In the genomic region with DNA sequence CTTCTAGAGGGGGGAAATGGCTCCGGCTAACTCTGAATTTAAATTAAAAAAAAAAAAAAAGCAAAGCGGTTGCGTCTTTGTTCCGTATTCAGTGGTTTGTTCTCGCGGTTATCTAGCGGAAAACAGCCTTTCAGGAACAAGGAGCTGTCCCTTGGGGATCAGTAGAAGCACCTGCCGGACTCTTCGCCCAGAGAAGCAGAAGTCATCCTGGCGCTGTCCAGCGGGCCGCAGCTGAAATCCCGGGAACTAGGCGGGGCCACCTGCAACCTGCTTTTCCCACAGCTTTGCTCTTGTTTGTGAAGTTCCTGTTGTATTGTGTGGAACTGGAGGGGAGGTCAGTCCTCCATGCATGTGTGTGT, we compare ENCODE assay signal across 13 cellular contexts. TPM values are rescaled to one million over a fixed set of nuclear protein-coding genes. Genes with fewer than 3 reads are reported as not detected.
DNase-seq lines count a peak whose midpoint lies in the region; ATAC-seq and TF ChIP-seq lines count a peak whose summit lies in the region.
"Had no signal": no experiment of that assay in that cellular context is flagged by ENCODE, and none has a peak within 500 bp of the region (broad histone marks: within the 10 kb centered on the region; RNA-seq: fewer than 3 reads in every experiment).

No MANE protein-coding gene starts in this region.

- TF ChIP-seq CTCF in choroid plexus epithelial cell (conservative IDR thresholded peaks at IDR 0.05; ENCODE audit: low read depth, low read length), result no peak
- TF ChIP-seq CTCF in liver (IDR thresholded peaks at IDR 0.05; ENCODE audit: low read depth, low read length, missing input control), result no peak

- no peak overlapping the region for H3K27ac Mint-ChIP-seq in T-helper 2 cell treated with Interferon-gamma antibody and Interleukin-4, amounts not matched to agents 5 μg/mL and 100 μg/mL, for 36 hours
- no peak overlapping the region for H3K27ac Mint-ChIP-seq in CD8-positive, alpha-beta memory T cell
- H3K27ac Mint-ChIP-seq: stimulated activated naive CD8-positive, alpha-beta T cell treated with anti-CD3 and anti-CD28 coated beads, Interleukin-15, Interleukin-2, amounts not matched to agents 100 ng/mL and 50 ng/mL, for 24 hours had no signal

- peaks cover 23% of the 10 kb centered on the region for H3K27me3 Mint-ChIP-seq in T-helper 2 cell treated with Interferon-gamma antibody and Interleukin-4, amounts not matched to agents 5 μg/mL and 100 μg/mL, for 36 hours (ENCODE audit: low read depth)
- peaks cover 20 to 33% of the 10 kb centered on the region in 2 donors for H3K27me3 Mint-ChIP-seq in CD8-positive, alpha-beta memory T cell

- no peaks in the 10 kb centered on the region for H3K9me3 Mint-ChIP-seq in T-helper 2 cell treated with Interferon-gamma antibody and Interleukin-4, amounts not matched to agents 5 μg/mL and 100 μg/mL, for 36 hours
- no peaks in the 10 kb centered on the region for H3K9me3 Mint-ChIP-seq in CD8-positive, alpha-beta memory T cell
- H3K9me3 Mint-ChIP-seq: stimulated activated naive CD8-positive, alpha-beta T cell treated with anti-CD3 and anti-CD28 coated beads, Interleukin-15, Interleukin-2, amounts not matched to agents 100 ng/mL and 50 ng/mL, for 24 hours had no signal

- no peak overlapping the region for H3K4me3 Mint-ChIP-seq in T-helper 2 cell treated with Interferon-gamma antibody and Interleukin-4, amounts not matched to agents 5 μg/mL and 100 μg/mL, for 36 hours
- H3K4me3 Mint-ChIP-seq in CD8-positive, alpha-beta memory T cell, result peak overlapping the region in 2 of 7 donors; percentile 13 to 39
- H3K4me3 Mint-ChIP-seq: stimulated activated naive CD8-positive, alpha-beta T cell treated with anti-CD3 and anti-CD28 coated beads, Interleukin-15, Interleukin-2, amounts not matched to agents 100 ng/mL and 50 ng/mL, for 24 hours had no signal

- no peak for TF ChIP-seq EP300 in Ishikawa (IDR thresholded peaks at IDR 0.05; ENCODE audit: borderline replicate concordance)

- no peak overlapping the region for H3K9ac ChIP-seq in liver (ENCODE audit: low read depth in 1 of 2, low read length in 2 of 2)

- no peaks in the 10 kb centered on the region for H3K36me3 Mint-ChIP-seq in T-helper 2 cell treated with Interferon-gamma antibody and Interleukin-4, amounts not matched to agents 5 μg/mL and 100 μg/mL, for 36 hours (ENCODE audit: low read depth)
- H3K36me3 Mint-ChIP-seq in CD8-positive, alpha-beta memory T cell, result no peaks in the 10 kb centered on the region

- H3K4me3 ChIP-seq in choroid plexus epithelial cell (ENCODE audit: low read depth, low read length), result no peak overlapping the region
- H3K4me3 ChIP-seq in liver (ENCODE audit: low read depth in 1 of 3, low read length in 3 of 3), result no peak overlapping the region
- H3K4me3 ChIP-seq in CD8-positive, alpha-beta memory T cell (ENCODE audit: low read length), result no peak overlapping the region

- peaks cover 0 to 2% (median 0%) of the 10 kb centered on the region in 4 donors for H3K9me3 ChIP-seq in liver (ENCODE audit: control insufficient read depth in 4 of 4, low read length in 3 of 4)
- no peaks in the 10 kb centered on the region for H3K9me3 ChIP-seq in CD8-positive, alpha-beta memory T cell (ENCODE audit: low read length)

- peaks cover 0 to 5% (median 2%) of the 10 kb centered on the region in 4 donors for H3K4me1 ChIP-seq in liver (ENCODE audit: control insufficient read depth in 4 of 4, insufficient read depth in 4 of 4, low read length in 3 of 4)
- H3K4me1 ChIP-seq in CD8-positive, alpha-beta memory T cell (ENCODE audit: insufficient read depth, low read length), result no peaks in the 10 kb centered on the region

- H3K27ac ChIP-seq in liver (ENCODE audit: low read depth in 1 of 2, low read length in 2 of 2), result no peak overlapping the region
- H3K27ac ChIP-seq in CD8-positive, alpha-beta memory T cell (ENCODE audit: low read depth, low read length), result no peak overlapping the region

- no peaks in the 10 kb centered on the region for H3K4me1 Mint-ChIP-seq in T-helper 2 cell treated with Interferon-gamma antibody and Interleukin-4, amounts not matched to agents 5 μg/mL and 100 μg/mL, for 36 hours (ENCODE audit: low read depth)
- peaks cover 0 to 10% (median 6%) of the 10 kb centered on the region in 3 donors for H3K4me1 Mint-ChIP-seq in CD8-positive, alpha-beta memory T cell

- no peak for TF ChIP-seq RAD21 in Ishikawa (IDR thresholded peaks at IDR 0.05; ENCODE audit: low read depth)
- no peak for TF ChIP-seq RAD21 in liver (IDR thresholded peaks at IDR 0.05)

- POLR2A ChIA-PET in CD8-positive, alpha-beta memory T cell (lab: Charles Lee), result no interaction called here

- no peak for ATAC-seq in GM21526 (IDR thresholded peaks at IDR 0.05; ENCODE audit: low FRiP score, unreplicated experiment)

- 6% methylated on average over 14 of the region's 14 CpGs for WGBS in liver

- H3K36me3 ChIP-seq in liver (ENCODE audit: control insufficient read depth in 4 of 4, insufficient read depth in 3 of 4, low read depth in 1 of 4, low read length in 3 of 4), result no peaks in the 10 kb centered on the region
- H3K36me3 ChIP-seq in CD8-positive, alpha-beta memory T cell (ENCODE audit: insufficient read depth, low read length), result no peaks in the 10 kb centered on the region

- H3K27me3 ChIP-seq in liver (ENCODE audit: control insufficient read depth in 4 of 4, insufficient read depth in 4 of 4, low read length in 3 of 4), result peaks cover 0 to 2% (median 0%) of the 10 kb centered on the region in 4 donors
- peaks cover 4% of the 10 kb centered on the region for H3K27me3 ChIP-seq in CD8-positive, alpha-beta memory T cell (ENCODE audit: insufficient read depth, low read length, poor library complexity, severe bottlenecking)

- CTCF ChIA-PET in CD8-positive, alpha-beta memory T cell (lab: Charles Lee), result no interaction called here

- DNase-seq in D341Med (ENCODE audit: low spot score) (peak; percentile 37), choroid plexus epithelial cell (ENCODE audit: low read depth) (peak; percentile 55)
- no peak for DNase-seq in T-helper 2 cell treated with Interferon-gamma antibody and Interleukin-4, amounts not matched to agents 5 μg/mL and 100 μg/mL, for 36 hours (ENCODE audit: low spot score)
- no peak for DNase-seq in CD8-positive, alpha-beta memory T cell
- DNase-seq in stimulated activated CD4-positive, alpha-beta T cell treated with anti-CD3 and anti-CD28 coated beads, Interleukin-1b, Interleukin-23, amount 100 ng/mL, for 48 hours, result no peak
- DNase-seq: activated CD4-positive, CD25-positive, alpha-beta regulatory T cell; NCI-H2107 had no signal

TF ChIP-seq in Ishikawa, 13 proteins besides CTCF, POLR2A, EP300 and RAD21 (continues in another document):
- TF ChIP-seq, protein P1, sequence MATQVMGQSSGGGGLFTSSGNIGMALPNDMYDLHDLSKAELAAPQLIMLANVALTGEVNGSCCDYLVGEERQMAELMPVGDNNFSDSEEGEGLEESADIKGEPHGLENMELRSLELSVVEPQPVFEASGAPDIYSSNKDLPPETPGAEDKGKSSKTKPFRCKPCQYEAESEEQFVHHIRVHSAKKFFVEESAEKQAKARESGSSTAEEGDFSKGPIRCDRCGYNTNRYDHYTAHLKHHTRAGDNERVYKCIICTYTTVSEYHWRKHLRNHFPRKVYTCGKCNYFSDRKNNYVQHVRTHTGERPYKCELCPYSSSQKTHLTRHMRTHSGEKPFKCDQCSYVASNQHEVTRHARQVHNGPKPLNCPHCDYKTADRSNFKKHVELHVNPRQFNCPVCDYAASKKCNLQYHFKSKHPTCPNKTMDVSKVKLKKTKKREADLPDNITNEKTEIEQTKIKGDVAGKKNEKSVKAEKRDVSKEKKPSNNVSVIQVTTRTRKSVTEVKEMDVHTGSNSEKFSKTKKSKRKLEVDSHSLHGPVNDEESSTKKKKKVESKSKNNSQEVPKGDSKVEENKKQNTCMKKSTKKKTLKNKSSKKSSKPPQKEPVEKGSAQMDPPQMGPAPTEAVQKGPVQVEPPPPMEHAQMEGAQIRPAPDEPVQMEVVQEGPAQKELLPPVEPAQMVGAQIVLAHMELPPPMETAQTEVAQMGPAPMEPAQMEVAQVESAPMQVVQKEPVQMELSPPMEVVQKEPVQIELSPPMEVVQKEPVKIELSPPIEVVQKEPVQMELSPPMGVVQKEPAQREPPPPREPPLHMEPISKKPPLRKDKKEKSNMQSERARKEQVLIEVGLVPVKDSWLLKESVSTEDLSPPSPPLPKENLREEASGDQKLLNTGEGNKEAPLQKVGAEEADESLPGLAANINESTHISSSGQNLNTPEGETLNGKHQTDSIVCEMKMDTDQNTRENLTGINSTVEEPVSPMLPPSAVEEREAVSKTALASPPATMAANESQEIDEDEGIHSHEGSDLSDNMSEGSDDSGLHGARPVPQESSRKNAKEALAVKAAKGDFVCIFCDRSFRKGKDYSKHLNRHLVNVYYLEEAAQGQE (IDR thresholded peaks at IDR 0.05; ENCODE audit: low read depth), result peak; percentile 97

RNA-seq across cellular contexts. Expression of a gene that starts 43.9 kb away (rescaled TPM):
- not detected for total RNA-seq in liver
- polyA plus RNA-seq in liver, result not detected
- not detected for total RNA-seq in CD8-positive, alpha-beta memory T cell
- polyA plus RNA-seq in CD8-positive, alpha-beta memory T cell, result not detected
- total RNA-seq: dermis microvascular lymphatic vessel endothelial cell, posterior vena cava had no signal

RNA-seq across cellular contexts. Expression of a gene that starts 58.1 kb away (rescaled TPM):
- not detected for total RNA-seq in liver
- not detected for polyA plus RNA-seq in liver
- not detected for total RNA-seq in CD8-positive, alpha-beta memory T cell
- not detected for polyA plus RNA-seq in CD8-positive, alpha-beta memory T cell
- total RNA-seq: dermis microvascular lymphatic vessel endothelial cell, posterior vena cava had no signal

RNA-seq across cellular contexts. Expression of a gene that starts 58.2 kb away (rescaled TPM):
- total RNA-seq in liver, result 10 to 100 TPM; 26.2 to 33.2 TPM
- 10 to 100 TPM; 17.3 to 30.3 TPM for polyA plus RNA-seq in liver
- total RNA-seq in CD8-positive, alpha-beta memory T cell, result 10 to 100 TPM; 63.8 to 66.5 TPM
- 74.4 TPM for polyA plus RNA-seq in CD8-positive, alpha-beta memory T cell

Comparison
In these comparisons a context has a peak if more than half of its experiments do, and no peak if none do; other contexts are left out.
1. DNase-seq: peak in D341Med (single experiment) and choroid plexus epithelial cell (single experiment); none in T-helper 2 cell treated with Interferon-gamma antibody and Interleukin-4, amounts not matched to agents 5 μg/mL and 100 μg/mL, for 36 hours (single experiment), CD8-positive, alpha-beta memory T cell (0 of 5) and stimulated activated CD4-positive, alpha-beta T cell treated with anti-CD3 and anti-CD28 coated beads, Interleukin-1b, Interleukin-23, amount 100 ng/mL, for 48 hours (single experiment).